1 cellular context compared by ENCODE assay signal in the genomic region with DNA sequence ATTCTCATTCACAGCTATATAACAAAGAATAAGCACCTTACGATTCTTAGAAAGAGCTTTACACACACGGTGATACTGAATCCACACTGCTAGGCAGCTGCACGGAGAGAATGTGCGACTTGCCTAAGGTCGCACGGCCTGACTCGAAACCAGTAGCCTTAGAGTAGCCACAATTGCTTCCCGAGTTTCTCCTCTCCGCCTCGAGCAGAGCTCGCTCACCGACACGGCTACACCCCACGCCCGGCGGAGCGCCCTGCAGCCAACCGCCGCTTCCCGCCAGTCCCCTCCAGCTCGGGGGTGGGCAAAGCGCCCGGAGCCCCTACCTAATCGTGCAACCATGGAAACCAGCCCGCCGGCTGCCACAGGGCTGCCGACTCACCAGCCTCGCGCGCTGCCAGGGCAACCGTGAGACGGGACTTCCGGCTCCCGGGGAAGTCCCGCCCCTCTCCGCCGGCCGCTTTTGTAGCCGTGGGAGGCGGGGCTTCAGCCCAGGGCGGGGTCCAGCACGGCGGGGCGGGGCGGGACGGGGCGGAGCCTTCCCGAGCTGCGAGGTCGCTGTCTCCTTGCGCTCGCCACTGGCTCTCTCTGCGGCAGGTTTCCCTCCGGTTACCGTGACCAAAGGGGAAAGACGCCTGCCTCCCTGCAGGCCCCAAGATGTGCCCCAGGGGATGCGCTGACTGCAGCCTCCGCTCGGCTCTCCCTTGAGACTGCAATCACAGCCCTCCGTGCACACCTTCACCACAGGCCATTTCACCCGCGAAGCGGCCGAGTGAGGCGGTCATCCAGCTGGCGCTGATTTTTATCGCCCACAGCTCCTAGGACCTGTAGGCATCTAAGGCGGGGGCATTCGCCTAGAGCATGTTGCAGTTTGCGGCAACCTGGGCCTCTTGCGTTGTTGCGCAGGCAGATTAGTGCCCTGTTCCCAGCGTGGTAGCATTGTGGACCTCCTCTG.
TF ChIP-seq lines count a peak whose summit lies in the region.

No MANE protein-coding gene starts in this region.

TF ChIP-seq in HEK293, 187 proteins besides CTCF, POLR2A, EP300 and RAD21 (continued from another document):
- TF ChIP-seq, protein P1, sequence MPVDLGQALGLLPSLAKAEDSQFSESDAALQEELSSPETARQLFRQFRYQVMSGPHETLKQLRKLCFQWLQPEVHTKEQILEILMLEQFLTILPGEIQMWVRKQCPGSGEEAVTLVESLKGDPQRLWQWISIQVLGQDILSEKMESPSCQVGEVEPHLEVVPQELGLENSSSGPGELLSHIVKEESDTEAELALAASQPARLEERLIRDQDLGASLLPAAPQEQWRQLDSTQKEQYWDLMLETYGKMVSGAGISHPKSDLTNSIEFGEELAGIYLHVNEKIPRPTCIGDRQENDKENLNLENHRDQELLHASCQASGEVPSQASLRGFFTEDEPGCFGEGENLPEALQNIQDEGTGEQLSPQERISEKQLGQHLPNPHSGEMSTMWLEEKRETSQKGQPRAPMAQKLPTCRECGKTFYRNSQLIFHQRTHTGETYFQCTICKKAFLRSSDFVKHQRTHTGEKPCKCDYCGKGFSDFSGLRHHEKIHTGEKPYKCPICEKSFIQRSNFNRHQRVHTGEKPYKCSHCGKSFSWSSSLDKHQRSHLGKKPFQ (tag by site-specific recombination; IDR thresholded peaks at IDR 0.05), result 0 out of 2 replicates have a peak, but pooled peaks have one; percentile 47
- 0 out of 2 replicates have a peak, but pooled peaks have one; percentile 9 for TF ChIP-seq SP7 (tag by site-specific recombination; IDR thresholded peaks at IDR 0.05)
- TF ChIP-seq, protein P2, sequence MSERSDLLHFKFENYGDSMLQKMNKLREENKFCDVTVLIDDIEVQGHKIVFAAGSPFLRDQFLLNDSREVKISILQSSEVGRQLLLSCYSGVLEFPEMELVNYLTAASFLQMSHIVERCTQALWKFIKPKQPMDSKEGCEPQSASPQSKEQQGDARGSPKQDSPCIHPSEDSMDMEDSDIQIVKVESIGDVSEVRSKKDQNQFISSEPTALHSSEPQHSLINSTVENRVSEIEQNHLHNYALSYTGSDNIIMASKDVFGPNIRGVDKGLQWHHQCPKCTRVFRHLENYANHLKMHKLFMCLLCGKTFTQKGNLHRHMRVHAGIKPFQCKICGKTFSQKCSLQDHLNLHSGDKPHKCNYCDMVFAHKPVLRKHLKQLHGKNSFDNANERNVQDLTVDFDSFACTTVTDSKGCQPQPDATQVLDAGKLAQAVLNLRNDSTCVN (tag by site-specific recombination; optimal IDR thresholded peaks at IDR 0.05), result peak; percentile 31
- TF ChIP-seq ZNF341 (tag by site-specific recombination; IDR thresholded peaks at IDR 0.05; ENCODE audit: low read depth), result peak; percentile 53; the same call in 1 of the 2 replicates
- 0 out of 2 replicates have a peak, but pooled peaks have one; percentile 9 for TF ChIP-seq HOXD13 (CRISPR knock-in tag; IDR thresholded peaks at IDR 0.05; ENCODE audit: borderline replicate concordance)
- TF ChIP-seq, protein P3, sequence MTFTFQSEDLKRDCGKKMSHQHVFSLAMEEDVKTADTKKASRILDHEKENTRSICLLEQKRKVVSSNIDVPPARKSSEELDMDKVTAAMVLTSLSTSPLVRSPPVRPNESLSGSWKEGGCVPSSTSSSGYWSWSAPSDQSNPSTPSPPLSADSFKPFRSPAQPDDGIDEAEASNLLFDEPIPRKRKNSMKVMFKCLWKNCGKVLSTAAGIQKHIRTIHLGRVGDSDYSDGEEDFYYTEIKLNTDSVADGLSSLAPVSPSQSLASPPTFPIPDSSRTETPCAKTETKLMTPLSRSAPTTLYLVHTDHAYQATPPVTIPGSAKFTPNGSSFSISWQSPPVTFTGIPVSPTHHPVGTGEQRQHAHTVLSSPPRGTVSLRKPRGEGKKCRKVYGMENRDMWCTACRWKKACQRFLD (tag by site-specific recombination; IDR thresholded peaks at IDR 0.05), result no peak
- peak; percentile 59 for TF ChIP-seq ZNF2 (tag by site-specific recombination; IDR thresholded peaks at IDR 0.05)
- no peak for TF ChIP-seq ZNF626 (tag by site-specific recombination; IDR thresholded peaks at IDR 0.05)
- TF ChIP-seq ZNF423 (tag by site-specific recombination; IDR thresholded peaks at IDR 0.05), result peak; percentile 32; the same call in 1 of the 2 replicates
- TF ChIP-seq ZNF302 (tag by site-specific recombination; IDR thresholded peaks at IDR 0.05; ENCODE audit: low read depth), result no peak
